Comparison of ENCODE assay signal across 12 cellular contexts in genomic region chr10:117830832-117831231, GRCh38.
DNase-seq lines count a peak whose midpoint lies in the region; ATAC-seq lines count a peak whose summit lies in the region.
"Had no signal": no experiment of that assay in that cellular context is flagged by ENCODE, and none has a peak within 500 bp of the region (broad histone marks: within the 10 kb centered on the region; RNA-seq: fewer than 3 reads in every experiment).

No MANE protein-coding gene starts in this region.

- no peak overlapping the region for H2AK5ac ChIP-seq in mesendoderm (ENCODE audit: low read length)

- DNase-seq in ELF-1 (ENCODE audit: low read depth, low spot score), result peak; percentile 85
- DNase-seq in activated CD8-positive, alpha-beta T cell treated with anti-CD3 and anti-CD28 coated beads, Interleukin-2, amount 10 ng/mL, durations not matched to agents 7 days and 5 days, result peak; percentile 50
- DNase-seq in mesendoderm, result peak; percentile 97
- no peak for DNase-seq in T1000 (lab: John Stamatoyannopoulos, UW)
- DNase-seq in glomerular visceral epithelial cell (ENCODE audit: extremely low spot score), result no peak
- DNase-seq in NCI-H2029 treated with DMSO at 0.1 percent for 48 hours (lab: John Stamatoyannopoulos, UW), result no peak
- no peak for DNase-seq in RPMI8226
- DNase-seq: amygdala had no signal

- H3K18ac ChIP-seq in mesendoderm (ENCODE audit: low read length), result no peak overlapping the region

- H3K27ac Mint-ChIP-seq in activated CD8-positive, alpha-beta T cell treated with anti-CD3 and anti-CD28 coated beads, Interleukin-2, amount 10 ng/mL, durations not matched to agents 7 days and 5 days, result peak overlapping the region; percentile 80

- no peak overlapping the region for H2BK15ac ChIP-seq in mesendoderm (replicated peaks; ENCODE audit: low read depth)

- H3K9ac ChIP-seq in mesendoderm (ENCODE audit: low read length), result no peak overlapping the region
- H3K9ac ChIP-seq: KMS-11 had no signal

- H3K9me3 Mint-ChIP-seq in activated CD8-positive, alpha-beta T cell treated with anti-CD3 and anti-CD28 coated beads, Interleukin-2, amount 10 ng/mL, durations not matched to agents 7 days and 5 days (ENCODE audit: insufficient read depth), result no peaks in the 10 kb centered on the region

- no peak overlapping the region for H4K5ac ChIP-seq in mesendoderm (ENCODE audit: low read length)

- no peaks in the 10 kb centered on the region for H3K27me3 Mint-ChIP-seq in activated CD8-positive, alpha-beta T cell treated with anti-CD3 and anti-CD28 coated beads, Interleukin-2, amount 10 ng/mL, durations not matched to agents 7 days and 5 days (ENCODE audit: low read depth)

- no peak overlapping the region for H3K4me2 ChIP-seq in mesendoderm (ENCODE audit: low read length)
- H3K4me2 ChIP-seq: KMS-11 had no signal

- H3K23ac ChIP-seq in mesendoderm (ENCODE audit: low read length), result no peak overlapping the region

- H3K4me3 Mint-ChIP-seq in activated CD8-positive, alpha-beta T cell treated with anti-CD3 and anti-CD28 coated beads, Interleukin-2, amount 10 ng/mL, durations not matched to agents 7 days and 5 days, result peak overlapping the region; percentile 60

- H3K79me1 ChIP-seq in mesendoderm (ENCODE audit: low read length), result no peaks in the 10 kb centered on the region

- no peak overlapping the region for H2BK120ac ChIP-seq in mesendoderm (ENCODE audit: low read depth, low read length)

- H3K36me3 ChIP-seq in mesendoderm (ENCODE audit: control insufficient read depth, insufficient read depth, low read length), result no peaks in the 10 kb centered on the region
- H3K36me3 ChIP-seq: neutrophil, SJSA1 had no signal

- H3K4me3 ChIP-seq in mesendoderm (ENCODE audit: low read length), result no peak overlapping the region
- H3K4me3 ChIP-seq: SJSA1 had no signal

- no peak overlapping the region for H2BK5ac ChIP-seq in mesendoderm (ENCODE audit: low read length)

- WGBS in mesendoderm (ENCODE audit: extremely low coverage, insufficient coverage, low lambda C conversion rate), result no CpG with 5 or more reads among the region's 15 CpGs

- peaks cover 27% of the 10 kb centered on the region for H3K4me1 Mint-ChIP-seq in activated CD8-positive, alpha-beta T cell treated with anti-CD3 and anti-CD28 coated beads, Interleukin-2, amount 10 ng/mL, durations not matched to agents 7 days and 5 days (ENCODE audit: low read depth)

- CTCF ChIA-PET in activated CD8-positive, alpha-beta T cell treated with anti-CD3 and anti-CD28 coated beads, Interleukin-2, amount 10 ng/mL, durations not matched to agents 7 days and 5 days (lab: Charles Lee), result no interaction called here

- H3K56ac ChIP-seq in mesendoderm (ENCODE audit: low read length), result no peak overlapping the region

- ATAC-seq in HG02943 (IDR thresholded peaks at IDR 0.05; ENCODE audit: low read depth, unreplicated experiment), result peak; percentile 79
- ATAC-seq in activated CD8-positive, alpha-beta T cell treated with anti-CD3 and anti-CD28 coated beads, Interleukin-2, amount 10 ng/mL, durations not matched to agents 7 days and 5 days, result peak; percentile 69

- H3K4ac ChIP-seq in mesendoderm (ENCODE audit: low read depth, low read length), result no peak overlapping the region

- H3K27ac ChIP-seq in mesendoderm (ENCODE audit: low read depth, low read length), result no peak overlapping the region
- H3K27ac ChIP-seq: KMS-11, neutrophil, SJSA1 had no signal

- H3K27me3 ChIP-seq in mesendoderm (ENCODE audit: insufficient read depth, low read length, poor library complexity), result no peaks in the 10 kb centered on the region
- H3K27me3 ChIP-seq: SJSA1 had no signal

- H3K36me3 Mint-ChIP-seq in activated CD8-positive, alpha-beta T cell treated with anti-CD3 and anti-CD28 coated beads, Interleukin-2, amount 10 ng/mL, durations not matched to agents 7 days and 5 days (ENCODE audit: low read depth), result no peaks in the 10 kb centered on the region

- H4K8ac ChIP-seq in mesendoderm (ENCODE audit: low read depth, low read length), result no peak overlapping the region

- H3K4me1 ChIP-seq in mesendoderm (ENCODE audit: control insufficient read depth, low read depth, low read length), result peaks cover 2% of the 10 kb centered on the region
- H3K4me1 ChIP-seq: SJSA1 had no signal

- POLR2A ChIA-PET in activated CD8-positive, alpha-beta T cell treated with anti-CD3 and anti-CD28 coated beads, Interleukin-2, amount 10 ng/mL, durations not matched to agents 7 days and 5 days (lab: Charles Lee), result no interaction called here

- no peaks in the 10 kb centered on the region for H3K79me2 ChIP-seq in mesendoderm (ENCODE audit: control insufficient read depth, insufficient read depth, low read length)

Comparison
In these comparisons a context has a peak if more than half of its experiments do, and no peak if none do; other contexts are left out.
1. DNase-seq: peak in ELF-1 (single experiment), activated CD8-positive, alpha-beta T cell treated with anti-CD3 and anti-CD28 coated beads, Interleukin-2, amount 10 ng/mL, durations not matched to agents 7 days and 5 days (single experiment) and mesendoderm (single experiment); none in T1000 (single experiment), glomerular visceral epithelial cell (single experiment), NCI-H2029 treated with DMSO at 0.1 percent for 48 hours (single experiment) and RPMI8226 (single experiment).